8 cellular contexts compared by ENCODE assay signal in genomic region chr13:102402292-102402691, GRCh38. TPM values are rescaled to one million over a fixed set of nuclear protein-coding genes. Genes with fewer than 3 reads are reported as not detected.
DNase-seq lines count a peak whose midpoint lies in the region; ATAC-seq and TF ChIP-seq lines count a peak whose summit lies in the region.

No MANE protein-coding gene starts in this region.

- POLR2A ChIA-PET in A673 (lab: Charles Lee; ENCODE audit: low non-redundant PET) = interaction anchor here (0.6 kb wide), 1 partner anchor 240 kb away, joined by 3 read pairs; no protein-coding TSS in a partner anchor
- POLR2A ChIA-PET in T-cell (lab: Charles Lee) = no interaction called here

- no peak overlapping the region for H3K27ac Mint-ChIP-seq in T-cell

- peak overlapping the region in 2 of 3 donors; percentile 41 to 82 for H3K4me3 Mint-ChIP-seq in T-cell

- H3K4me1 ChIP-seq in A673 (ENCODE audit: insufficient read depth, low read length, poor library complexity, severe bottlenecking) = peaks cover 12% of the 10 kb centered on the region

- ATAC-seq in GM21786 (IDR thresholded peaks at IDR 0.05; ENCODE audit: unreplicated experiment) (peak; percentile 29), T-cell (replicated peaks in 1 of 4) (peak in 2 of 4 experiments; percentile 22 to 72)

- no TSS peak for BruUV-seq in A673 (replicated peaks; lab: Mats Ljungman, UMichigan)

- intact Hi-C loops in A673 (cut with micrococcal nuclease; ENCODE audit: unreplicated experiment) = loop anchor here (5.0 kb wide), 3 partner anchors 55 to 260 kb away; no protein-coding TSS in a partner anchor

- no peaks in the 10 kb centered on the region for H3K9me3 Mint-ChIP-seq in T-cell

- peak overlapping the region; percentile 82 for H3K27ac ChIP-seq in A673 (ENCODE audit: low read depth, low read length, poor library complexity, severe bottlenecking)

- no peaks in the 10 kb centered on the region for H3K9me3 ChIP-seq in A673 (ENCODE audit: low read depth, low read length, poor library complexity, severe bottlenecking)

- no peaks in the 10 kb centered on the region for H3K36me3 Mint-ChIP-seq in T-cell

- DNase-seq in A673 (ENCODE audit: low spot score) (peak; percentile 95), T-cell (peak in 7 of 34 experiments; percentile 3 to 26 (median 6)), ecto neural progenitor cell (ENCODE audit: low spot score) (peak; percentile 80), medulla oblongata (ENCODE audit: extremely low spot score) (peak; percentile 42), superior temporal gyrus (ENCODE audit: extremely low spot score) (peak; percentile 71), NK-92 (lab: John Stamatoyannopoulos, UW; ENCODE audit: unreplicated experiment) (no peak), NCI-H1436 treated with DMSO at 0.1 percent for 48 hours (lab: John Stamatoyannopoulos, UW) (no peak)

- no peaks in the 10 kb centered on the region for H3K27me3 ChIP-seq in A673 (replicated peaks; ENCODE audit: insufficient read depth, low read depth, low read length, poor library complexity)

- H3K27me3 Mint-ChIP-seq in T-cell = peaks cover 50 to 60% of the 10 kb centered on the region in 2 donors

- CTCF ChIA-PET in A673 (lab: Charles Lee) (no interaction called here), T-cell (lab: Charles Lee) (no interaction called here)

- peak; percentile 53 for TF ChIP-seq CTCF in A673 (conservative IDR thresholded peaks at IDR 0.05; ENCODE audit: low read depth, low read length)

- H3K4me1 Mint-ChIP-seq in T-cell = peaks cover 26 to 29% (median 28%) of the 10 kb centered on the region in 3 donors

- H3K36me3 ChIP-seq in A673 (ENCODE audit: insufficient read depth, low read length, poor library complexity, severe bottlenecking) = no peaks in the 10 kb centered on the region

- H3K4me3 ChIP-seq in A673 (ENCODE audit: low read depth, low read length, poor library complexity, severe bottlenecking) = peak overlapping the region; percentile 81

RNA-seq across cellular contexts. Expression of gene FGF14, which starts 0.4 kb away (rescaled TPM):
- total RNA-seq in A673 (2021) (19.7 and 20.4 TPM in 2 replicates), T-cell (under 1 TPM in 2 of 5 donors, not detected in 3; 0.03 TPM)

Comparison
In these comparisons a context has a peak if more than half of its experiments do, and no peak if none do; other contexts are left out.
1. DNase-seq: peak in A673 (single experiment), ecto neural progenitor cell (single experiment), medulla oblongata (single experiment) and superior temporal gyrus (single experiment); none in NK-92 (single experiment) and NCI-H1436 treated with DMSO at 0.1 percent for 48 hours (single experiment).
2. RNA of gene FGF14, which starts 0.4 kb away (total RNA-seq): 19.7 to 20.4 TPM in A673; 0.03 TPM in T-cell; every median in the first group is over 10 times any median in the second.